In the genomic region with DNA sequence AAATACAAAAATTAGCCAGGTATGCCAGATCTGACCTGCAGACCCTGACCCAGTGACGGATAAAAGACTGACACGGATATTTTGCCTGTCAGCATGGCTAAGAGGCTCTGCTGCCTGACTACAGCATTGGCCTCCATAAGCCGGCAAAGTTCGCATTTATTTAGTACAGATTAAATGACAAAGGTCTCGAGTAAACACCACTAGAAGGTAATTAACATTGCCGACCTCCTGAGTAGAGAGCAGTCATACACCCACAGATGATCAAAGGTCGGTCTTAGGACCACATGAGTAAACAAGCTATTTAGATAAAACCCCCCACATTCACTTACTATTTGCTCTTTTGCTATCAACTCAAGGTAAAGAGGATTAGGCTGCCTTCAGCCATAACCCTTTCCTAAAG, we compare ENCODE assay signal across 22 cellular contexts.
"Had no signal": no experiment of that assay in that cellular context is flagged by ENCODE, and none has a peak within 500 bp of the region (broad histone marks: within the 10 kb centered on the region; RNA-seq: fewer than 3 reads in every experiment).

No MANE protein-coding gene starts in this region.

- H3K4me1 Mint-ChIP-seq: natural killer cell had no signal

- H3K9me3 ChIP-seq: esophagus squamous epithelium, lower lobe of right lung, ovary, suprapubic skin, transverse colon, upper lobe of right lung, uterus had no signal

- H3K27me3 ChIP-seq: esophagus squamous epithelium, ovary, suprapubic skin, transverse colon, upper lobe of right lung, uterus had no signal

- H3K27me3 Mint-ChIP-seq: stimulated activated naive B cell treated with anti-CD40 and anti-IgM and Interleukin-4, amounts not matched to agents 10 μg/mL and 1 μg/mL and 100 μg/mL, for 72 hours; stimulated activated naive CD8-positive, alpha-beta T cell treated with anti-CD3 and anti-CD28 coated beads, Interleukin-15, amount 100 ng/mL, for 72 hours had no signal

- H3K27ac Mint-ChIP-seq: natural killer cell; stimulated activated naive B cell treated with anti-CD40 and anti-IgM and Interleukin-4, amounts not matched to agents 10 μg/mL and 1 μg/mL and 100 μg/mL, for 72 hours; stimulated activated naive CD8-positive, alpha-beta T cell treated with anti-CD3 and anti-CD28 coated beads, Interleukin-15, amount 100 ng/mL, for 72 hours had no signal

- H3K27ac ChIP-seq: esophagus squamous epithelium, lower lobe of right lung, ovary, psoas muscle, skin epidermis, suprapubic skin, transverse colon, upper lobe of right lung, uterus had no signal

- ATAC-seq: left ventricle myocardium superior; lower lobe of right lung; natural killer cell; psoas muscle; right cardiac atrium; stimulated activated naive B cell treated with anti-CD40 and anti-IgM and Interleukin-4, amounts not matched to agents 10 μg/mL and 1 μg/mL and 100 μg/mL, for 72 hours; stimulated activated naive CD8-positive, alpha-beta T cell treated with anti-CD3 and anti-CD28 coated beads, Interleukin-15, amount 100 ng/mL, for 72 hours had no signal

- H3K4me1 ChIP-seq: lower lobe of right lung, upper lobe of right lung, uterus had no signal

- DNase-seq: effector CD8-positive, alpha-beta T cell; erythroblast; esophagus squamous epithelium; foreskin melanocyte; hypothalamus; left ventricle myocardium superior; lower lobe of right lung; natural killer cell; occipital lobe; ovary; posterior cingulate gyrus; psoas muscle; right cardiac atrium; stimulated activated CD4-positive, alpha-beta T cell treated with anti-CD3 and anti-CD28 coated beads, Interleukin-15, amount 100 ng/mL, for 24 hours; stimulated activated CD4-positive, alpha-beta T cell treated with anti-CD3 and anti-CD28 coated beads, Interleukin-2, amount 100 ng/mL, for 48 hours; stimulated activated naive B cell treated with anti-CD40 and anti-IgM and Interleukin-4, amounts not matched to agents 10 μg/mL and 1 μg/mL and 100 μg/mL, for 72 hours; stimulated activated naive CD8-positive, alpha-beta T cell treated with anti-CD3 and anti-CD28 coated beads, Interleukin-15, amount 100 ng/mL, for 72 hours; transverse colon; upper lobe of right lung; uterus had no signal

- H3K4me3 Mint-ChIP-seq: natural killer cell; stimulated activated naive B cell treated with anti-CD40 and anti-IgM and Interleukin-4, amounts not matched to agents 10 μg/mL and 1 μg/mL and 100 μg/mL, for 72 hours; stimulated activated naive CD8-positive, alpha-beta T cell treated with anti-CD3 and anti-CD28 coated beads, Interleukin-15, amount 100 ng/mL, for 72 hours had no signal

- H3K4me3 ChIP-seq: esophagus squamous epithelium, lower lobe of right lung, ovary, psoas muscle, skin epidermis, suprapubic skin, transverse colon, upper lobe of right lung, uterus had no signal

- H3K36me3 ChIP-seq: ovary, uterus had no signal
